In the genomic region with DNA sequence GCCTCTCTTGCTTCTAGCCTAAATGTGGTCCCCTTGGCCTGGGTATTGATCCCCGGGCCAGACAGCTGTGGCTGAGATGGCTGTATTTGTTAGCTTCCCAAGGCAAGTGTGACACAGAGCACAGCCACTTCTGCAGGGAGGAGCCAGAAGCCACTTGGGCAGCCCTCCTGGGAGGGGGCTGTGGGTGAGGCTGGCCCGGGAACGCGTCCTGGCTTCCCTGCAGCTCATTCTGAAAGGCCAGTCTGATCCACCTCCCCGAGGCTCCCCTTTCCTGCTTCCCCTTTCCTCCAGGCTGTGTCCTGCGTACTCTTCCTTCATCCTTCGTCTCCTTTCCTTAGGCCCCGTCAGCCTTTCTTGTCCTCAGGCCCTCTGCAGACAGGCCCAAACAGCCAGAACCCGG, we compare ENCODE assay signal across 35 cellular contexts. TPM values are rescaled to one million over a fixed set of nuclear protein-coding genes. Genes with fewer than 3 reads are reported as not detected.
"Had no signal": no experiment of that assay in that cellular context is flagged by ENCODE, and none has a peak within 500 bp of the region (broad histone marks: within the 10 kb centered on the region; RNA-seq: fewer than 3 reads in every experiment).

No MANE protein-coding gene starts in this region.

- ATAC-seq: activated naive CD8-positive, alpha-beta T cell treated with anti-CD3 and anti-CD28 coated beads, Interleukin-2, amount 50 U/mL, for 24 hours; activated T-cell treated with anti-CD3 and anti-CD28 coated beads, Interleukin-2, amount 50 U/mL, for 4 hours; activated T-helper 17 cell treated with anti-CD3 and anti-CD28 coated beads, Interleukin-2, amount 50 U/mL, for 72 hours; heart left ventricle; left colon; pancreas; psoas muscle; stimulated activated memory B cell treated with anti-CD40 and anti-IgM and Interleukin-4, amounts not matched to agents 10 μg/mL and 1 μg/mL and 100 μg/mL, for 72 hours; stimulated activated naive CD8-positive, alpha-beta T cell treated with anti-CD3 and anti-CD28 coated beads, Interleukin-15, amount 100 ng/mL, for 72 hours had no signal

- H3K36me3 ChIP-seq: heart left ventricle, neutrophil, pancreas had no signal

- H3K9me3 Mint-ChIP-seq: activated CD4-positive, alpha-beta memory T cell treated with anti-CD3 and anti-CD28 coated beads, Interleukin-2, amount 10 ng/mL, durations not matched to agents 7 days and 5 days; activated naive CD8-positive, alpha-beta T cell treated with anti-CD3 and anti-CD28 coated beads, Interleukin-2, amount 50 U/mL, for 24 hours; activated T-cell treated with anti-CD3 and anti-CD28 coated beads, Interleukin-2, amount 50 U/mL, for 4 hours; activated T-helper 17 cell treated with anti-CD3 and anti-CD28 coated beads, Interleukin-2, amount 50 U/mL, for 72 hours; central memory CD8-positive, alpha-beta T cell; immature natural killer cell; natural killer cell treated with Interleukin-12 subunit alpha and Interleukin-12 subunit beta and Interleukin-15 and Interleukin-18, amount 100 ng/mL, for 72 hours; stimulated activated memory B cell treated with anti-CD40 and anti-IgM and Interleukin-4, amounts not matched to agents 10 μg/mL and 1 μg/mL and 100 μg/mL, for 72 hours; stimulated activated naive CD8-positive, alpha-beta T cell treated with anti-CD3 and anti-CD28 coated beads, Interleukin-15, amount 100 ng/mL, for 72 hours; type B pancreatic cell had no signal

- H3K4me3 ChIP-seq: heart left ventricle, lung, pancreas, psoas muscle, smooth muscle cell had no signal

- H3K27ac Mint-ChIP-seq: activated CD4-positive, alpha-beta memory T cell treated with anti-CD3 and anti-CD28 coated beads, Interleukin-2, amount 10 ng/mL, durations not matched to agents 7 days and 5 days; activated naive CD8-positive, alpha-beta T cell treated with anti-CD3 and anti-CD28 coated beads, Interleukin-2, amount 50 U/mL, for 24 hours; activated T-helper 17 cell treated with anti-CD3 and anti-CD28 coated beads, Interleukin-2, amount 50 U/mL, for 72 hours; natural killer cell treated with Interleukin-12 subunit alpha and Interleukin-12 subunit beta and Interleukin-15 and Interleukin-18, amount 100 ng/mL, for 72 hours; stimulated activated memory B cell treated with anti-CD40 and anti-IgM and Interleukin-4, amounts not matched to agents 10 μg/mL and 1 μg/mL and 100 μg/mL, for 72 hours; type B pancreatic cell had no signal

- H3K4me2 ChIP-seq: smooth muscle cell had no signal

- H3K4me1 Mint-ChIP-seq: activated CD4-positive, alpha-beta memory T cell treated with anti-CD3 and anti-CD28 coated beads, Interleukin-2, amount 10 ng/mL, durations not matched to agents 7 days and 5 days; activated T-helper 17 cell treated with anti-CD3 and anti-CD28 coated beads, Interleukin-2, amount 50 U/mL, for 72 hours; central memory CD8-positive, alpha-beta T cell had no signal

- H3K9me3 ChIP-seq: heart left ventricle, neutrophil, pancreas, psoas muscle had no signal

- H3K4me3 Mint-ChIP-seq: activated CD4-positive, alpha-beta memory T cell treated with anti-CD3 and anti-CD28 coated beads, Interleukin-2, amount 10 ng/mL, durations not matched to agents 7 days and 5 days; activated naive CD8-positive, alpha-beta T cell treated with anti-CD3 and anti-CD28 coated beads, Interleukin-2, amount 50 U/mL, for 24 hours; activated T-cell treated with anti-CD3 and anti-CD28 coated beads, Interleukin-2, amount 50 U/mL, for 4 hours; activated T-helper 17 cell treated with anti-CD3 and anti-CD28 coated beads, Interleukin-2, amount 50 U/mL, for 72 hours; central memory CD8-positive, alpha-beta T cell; stimulated activated memory B cell treated with anti-CD40 and anti-IgM and Interleukin-4, amounts not matched to agents 10 μg/mL and 1 μg/mL and 100 μg/mL, for 72 hours; stimulated activated naive CD8-positive, alpha-beta T cell treated with anti-CD3 and anti-CD28 coated beads, Interleukin-15, amount 100 ng/mL, for 72 hours; type B pancreatic cell had no signal

- H3K27me3 ChIP-seq: heart left ventricle, neutrophil, pancreas had no signal

- DNase-seq: activated CD4-positive, alpha-beta memory T cell treated with anti-CD3 and anti-CD28 coated beads, Interleukin-2, amount 10 ng/mL, durations not matched to agents 7 days and 5 days; activated CD4-positive, alpha-beta T cell treated with anti-CD3 and anti-CD28 coated beads for 48 hours; activated gamma-delta T cell treated with Interleukin-2 at 50 U/mL for 16 hours; activated naive CD4-positive, alpha-beta T cell treated with anti-CD3 and anti-CD28 coated beads, Interleukin-2, amount 50 U/mL, for 16 hours; activated naive CD8-positive, alpha-beta T cell treated with anti-CD3 and anti-CD28 coated beads, Interleukin-2, amount 50 U/mL, for 24 hours; activated T-cell treated with anti-CD3 and anti-CD28 coated beads, Interleukin-2, amount 50 U/mL, for 4 hours; amygdala; effector memory CD4-positive, alpha-beta T cell; heart left ventricle; hypothalamus; immature natural killer cell; kidney; left colon; mesendoderm; pancreas; psoas muscle; stimulated activated CD4-positive, alpha-beta T cell treated with anti-CD3 and anti-CD28 coated beads, Interleukin-1b, Interleukin-23, amount 100 ng/mL, for 48 hours; stimulated activated CD4-positive, alpha-beta T cell treated with anti-CD3 and anti-CD28 coated beads, Interleukin-4, amount 100 ng/mL, for 4 hours; stimulated activated CD8-positive, alpha-beta memory T cell treated with anti-CD3 and anti-CD28 coated beads, Interleukin-4, amount 100 ng/mL, for 48 hours; stimulated activated naive CD8-positive, alpha-beta T cell treated with anti-CD3 and anti-CD28 coated beads, Interleukin-15, amount 100 ng/mL, for 72 hours; substantia nigra had no signal

- H3K4me1 ChIP-seq: pancreas had no signal

- H3K27me3 Mint-ChIP-seq: activated naive CD8-positive, alpha-beta T cell treated with anti-CD3 and anti-CD28 coated beads, Interleukin-2, amount 50 U/mL, for 24 hours; activated T-helper 17 cell treated with anti-CD3 and anti-CD28 coated beads, Interleukin-2, amount 50 U/mL, for 72 hours; central memory CD8-positive, alpha-beta T cell; stimulated activated memory B cell treated with anti-CD40 and anti-IgM and Interleukin-4, amounts not matched to agents 10 μg/mL and 1 μg/mL and 100 μg/mL, for 72 hours; stimulated activated naive CD8-positive, alpha-beta T cell treated with anti-CD3 and anti-CD28 coated beads, Interleukin-15, amount 100 ng/mL, for 72 hours; type B pancreatic cell had no signal

- H3K36me3 Mint-ChIP-seq: immature natural killer cell; natural killer cell treated with Interleukin-12 subunit alpha and Interleukin-12 subunit beta and Interleukin-15 and Interleukin-18, amount 100 ng/mL, for 72 hours; stimulated activated memory B cell treated with anti-CD40 and anti-IgM and Interleukin-4, amounts not matched to agents 10 μg/mL and 1 μg/mL and 100 μg/mL, for 72 hours; type B pancreatic cell had no signal

- H3K27ac ChIP-seq: heart left ventricle, neutrophil, pancreas, psoas muscle, VCaP had no signal

- FAIRE-seq: bronchial epithelial cell, colon, kidney, pancreas, TTC549 had no signal

RNA-seq across cellular contexts. Expression of a gene that starts 11.2 kb away (rescaled TPM):
- total RNA-seq: activated CD4-positive, alpha-beta memory T cell treated with anti-CD3 and anti-CD28 coated beads, Interleukin-2, amount 10 ng/mL, durations not matched to agents 7 days and 5 days; activated T-helper 17 cell treated with anti-CD3 and anti-CD28 coated beads, Interleukin-2, amount 50 U/mL, for 72 hours; dermis microvascular lymphatic vessel endothelial cell; natural killer cell treated with Interleukin-12 subunit alpha and Interleukin-12 subunit beta and Interleukin-15 and Interleukin-18, amount 100 ng/mL, for 72 hours; T-helper 1 cell treated with Interleukin-12 subunit alpha and Interleukin-12 subunit beta and Interleukin-4 antibody, amounts not matched to agents 30 ng/mL and 1 ng/mL, for 36 hours had no signal
